Comparison of ENCODE assay signal across 13 cellular contexts in the genomic region with DNA sequence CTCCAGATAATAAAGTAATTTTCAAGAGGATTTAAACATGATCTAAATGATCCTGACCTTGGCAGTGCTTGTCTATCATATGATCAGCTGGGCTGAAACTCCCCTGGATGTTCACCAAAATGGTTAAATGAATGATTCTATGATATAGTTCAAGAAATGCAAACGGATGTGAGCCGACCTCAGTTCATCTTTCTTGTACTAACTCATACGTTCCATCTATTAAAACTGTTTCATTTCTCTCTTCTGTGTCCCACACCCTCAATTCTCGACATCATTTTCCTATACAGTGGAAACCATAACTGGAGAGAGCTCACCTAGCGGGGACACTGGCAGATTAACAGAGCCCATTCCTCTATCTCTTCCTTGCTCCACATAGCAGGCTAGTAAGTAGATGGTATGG.
DNase-seq lines count a peak whose midpoint lies in the region; ATAC-seq and TF ChIP-seq lines count a peak whose summit lies in the region.
"Had no signal": no experiment of that assay in that cellular context is flagged by ENCODE, and none has a peak within 500 bp of the region (broad histone marks: within the 10 kb centered on the region; RNA-seq: fewer than 3 reads in every experiment).

No MANE protein-coding gene starts in this region.

- no peaks in the 10 kb centered on the region for H3K9me3 Mint-ChIP-seq in CD14-positive monocyte

- DNase-seq in sciatic nerve (ENCODE audit: low spot score) (no peak), CD14-positive monocyte (ENCODE audit: low spot score) (no peak), islet precursor cell (no peak)
- DNase-seq: activated T-cell treated with anti-CD3 and anti-CD28 coated beads for 4 hours, EL, left cardiac atrium, NCI-H526 had no signal

- peaks cover 3 to 7% of the 10 kb centered on the region in 2 donors for H3K36me3 Mint-ChIP-seq in CD14-positive monocyte

- no peak overlapping the region for H3K27ac Mint-ChIP-seq in CD14-positive monocyte

- no peak overlapping the region for H3K4me3 Mint-ChIP-seq in CD14-positive monocyte

- no peaks in the 10 kb centered on the region for H3K27me3 Mint-ChIP-seq in CD14-positive monocyte (ENCODE audit: low read depth in 3 of 3)

- intact Hi-C loops in sciatic nerve (cut with DNase I) (no loop called here), CD14-positive monocyte (cut with micrococcal nuclease) (no loop called here)

- TF ChIP-seq CTCF in CD14-positive monocyte (IDR thresholded peaks at IDR 0.05) = no peak

- H3K4me1 Mint-ChIP-seq in CD14-positive monocyte = peaks cover 6% of the 10 kb centered on the region

- peak; percentile 69 for ATAC-seq in GM18502 (IDR thresholded peaks at IDR 0.05; ENCODE audit: poor library complexity, unreplicated experiment)
- peak; percentile 40 for ATAC-seq in GM19467 (IDR thresholded peaks at IDR 0.05; ENCODE audit: unreplicated experiment)
- ATAC-seq in HG02870 (IDR thresholded peaks at IDR 0.05; ENCODE audit: unreplicated experiment) = peak; percentile 63
- peak; percentile 48 for ATAC-seq in HG03571 (IDR thresholded peaks at IDR 0.05; ENCODE audit: unreplicated experiment)
- no peak for ATAC-seq in sciatic nerve
- ATAC-seq in activated CD4-positive, CD25-positive, alpha-beta regulatory T cell treated with anti-CD3 and anti-CD28 coated beads, Interleukin-2, amount 50 U/mL, for 24 hours = no peak
- ATAC-seq: gastroesophageal sphincter, left cardiac atrium had no signal

Comparison
In these comparisons a context has a peak if more than half of its experiments do, and no peak if none do; other contexts are left out.
1. ATAC-seq: peak in GM18502 (single experiment), GM19467 (single experiment), HG02870 (single experiment) and HG03571 (single experiment); none in sciatic nerve (single experiment) and activated CD4-positive, CD25-positive, alpha-beta regulatory T cell treated with anti-CD3 and anti-CD28 coated beads, Interleukin-2, amount 50 U/mL, for 24 hours (0 of 2).